In genomic region chr16:84397090-84397489, GRCh38 we compare ENCODE assay signal across 17 cellular contexts. TPM values are rescaled to one million over a fixed set of nuclear protein-coding genes. Genes with fewer than 3 reads are reported as not detected.
DNase-seq lines count a peak whose midpoint lies in the region; ATAC-seq, FAIRE-seq and TF ChIP-seq lines count a peak whose summit lies in the region.
"Had no signal": no experiment of that assay in that cellular context is flagged by ENCODE, and none has a peak within 500 bp of the region (broad histone marks: within the 10 kb centered on the region; RNA-seq: fewer than 3 reads in every experiment).

No MANE protein-coding gene starts in this region.

- CTCF ChIA-PET in HepG2 (lab: Yijun Ruan, JAX; ENCODE audit: low intra/inter-chr PET ratio, low total read pairs) = no interaction called here
- CTCF ChIA-PET in WTC11 (lab: Charles Lee) = no interaction called here

- H2AFZ ChIP-seq in HepG2 (ENCODE audit: low read length) = no peak overlapping the region

- BruUV-seq in HepG2 (replicated peaks; lab: Mats Ljungman, UMichigan) = no TSS peak

- H3K36me3 Mint-ChIP-seq in WTC11 = no peaks in the 10 kb centered on the region
- H3K36me3 Mint-ChIP-seq: activated naive CD4-positive, alpha-beta T cell treated with anti-CD3 and anti-CD28 coated beads, Interleukin-2, amount 50 U/mL, for 24 hours; memory B cell had no signal

- DNase-seq in HepG2 (ENCODE audit: low spot score) = no peak
- no peak for DNase-seq in right lobe of liver
- no peak for DNase-seq in WTC11 (ENCODE audit: low spot score)
- DNase-seq in fibroblast of the aortic adventitia (ENCODE audit: low read depth) = no peak
- peak; percentile 51 for DNase-seq in upper lobe of right lung
- DNase-seq in MG63 = no peak
- DNase-seq in cortex of kidney (lab: John Stamatoyannopoulos, UW) = no peak
- DNase-seq: activated CD4-positive, CD25-positive, alpha-beta regulatory T cell treated with anti-CD3 and anti-CD28 coated beads, Interleukin-2, amount 50 U/mL, for 72 hours; NCI-H1105; NCI-H2227 treated with DMSO at 0.1 percent for 48 hours; stimulated activated CD4-positive, alpha-beta T cell treated with anti-CD3 and anti-CD28 coated beads, Interleukin-15, amount 100 ng/mL, for 24 hours; substantia nigra had no signal

- TF ChIP-seq POLR2A in HepG2 (IDR thresholded peaks at IDR 0.05; ENCODE audit: insufficient read depth in 1 of 2, low read depth in 2 of 2, low read length in 2 of 2) (no peak), right lobe of liver (IDR thresholded peaks at IDR 0.05) (no peak)

- no peak for TF ChIP-seq RAD21 in HepG2 (CRISPR knock-in tag; IDR thresholded peaks at IDR 0.05)

- in situ Hi-C loops in HepG2 (cut with HindIII; ENCODE audit: extremely low pct_ligation_motif_present, low pct_unique_long_range_greater_than_20kb) = no loop called here

- no peak overlapping the region for H3K9ac ChIP-seq in HepG2 (ENCODE audit: insufficient read depth, low read depth, low read length)

- H3K27ac ChIP-seq in HepG2 (ENCODE audit: extremely low read length, insufficient read depth, low read length) (no peak overlapping the region), right lobe of liver (no peak overlapping the region), upper lobe of right lung (peak overlapping the region; percentile 72)

- H3K9me3 ChIP-seq in HepG2 (ENCODE audit: low read length) (no peaks in the 10 kb centered on the region), right lobe of liver (no peaks in the 10 kb centered on the region), upper lobe of right lung (no peaks in the 10 kb centered on the region), MG63 (no peaks in the 10 kb centered on the region; the same call in 1 of the 2 replicates)

- H3K4me1 Mint-ChIP-seq in WTC11 = peaks cover 20% of the 10 kb centered on the region
- H3K4me1 Mint-ChIP-seq: activated naive CD4-positive, alpha-beta T cell treated with anti-CD3 and anti-CD28 coated beads, Interleukin-2, amount 50 U/mL, for 24 hours; memory B cell had no signal

- no peaks in the 10 kb centered on the region for H3K36me3 ChIP-seq in HepG2 (replicated peaks in 1 of 2; ENCODE audit: control insufficient read depth in 1 of 2, insufficient read depth in 2 of 2, low read length in 2 of 2)
- no peaks in the 10 kb centered on the region for H3K36me3 ChIP-seq in right lobe of liver
- no peaks in the 10 kb centered on the region for H3K36me3 ChIP-seq in upper lobe of right lung
- no peaks in the 10 kb centered on the region for H3K36me3 ChIP-seq in MG63

- no peaks in the 10 kb centered on the region for H4K20me1 ChIP-seq in HepG2 (ENCODE audit: insufficient read depth, low read length)

- no peaks in the 10 kb centered on the region for H3K79me2 ChIP-seq in HepG2 (ENCODE audit: insufficient read depth, low read length)

- TF ChIP-seq CTCF in HepG2 (CRISPR knock-in tag; IDR thresholded peaks at IDR 0.05) (peak; percentile 31; the same call in 1 of the 2 replicates), right lobe of liver (IDR thresholded peaks at IDR 0.05) (peak in 1 of 4 donors; percentile 5), WTC11 (IDR thresholded peaks at IDR 0.05) (peak; percentile 17; the same call in 1 of the 2 replicates), fibroblast of the aortic adventitia (IDR thresholded peaks at IDR 0.05; ENCODE audit: insufficient read depth, low read length) (peak; percentile 22), upper lobe of right lung (IDR thresholded peaks at IDR 0.05) (peak; percentile 36)

- H3K4me2 ChIP-seq in HepG2 (ENCODE audit: low read depth, low read length) = no peak overlapping the region

- no peak for FAIRE-seq in HepG2 (lab: Jason Lieb, UNC)

- 69% methylated on average over 6 of the region's 6 CpGs for WGBS in HepG2 (ENCODE audit: low lambda C conversion rate)
- WGBS in right lobe of liver (ENCODE audit: insufficient coverage, low coverage, low lambda C conversion rate, missing lambda C conversion rate) = 63% methylated on average over 3 of the region's 6 CpGs

- H3K4me1 ChIP-seq in HepG2 (ENCODE audit: insufficient read depth, low read length) (no peaks in the 10 kb centered on the region), right lobe of liver (no peaks in the 10 kb centered on the region), upper lobe of right lung (peaks cover 3% of the 10 kb centered on the region)

- H3K27me3 Mint-ChIP-seq in WTC11 (ENCODE audit: low read depth) = no peaks in the 10 kb centered on the region; the same call in 1 of the 2 replicates

- intact Hi-C loops in HepG2 (cut with micrococcal nuclease; ENCODE audit: unreplicated experiment) = no loop called here
- intact Hi-C loops in right lobe of liver (cut with DNase I) = no loop called here
- intact Hi-C loops in upper lobe of right lung (cut with DNase I) = no loop called here

- no peak overlapping the region for H3K4me3 ChIP-seq in HepG2 (replicated peaks in 1 of 3; ENCODE audit: insufficient read depth in 1 of 3, low read depth in 2 of 3, low read length in 3 of 3)
- H3K4me3 ChIP-seq in right lobe of liver = no peak overlapping the region
- no peak overlapping the region for H3K4me3 ChIP-seq in fibroblast of the aortic adventitia (ENCODE audit: low read depth, low read length)
- peak overlapping the region; percentile 16 for H3K4me3 ChIP-seq in upper lobe of right lung
- no peak overlapping the region for H3K4me3 ChIP-seq in MG63

- H3K4me3 Mint-ChIP-seq in WTC11 = no peak overlapping the region
- H3K4me3 Mint-ChIP-seq: activated naive CD4-positive, alpha-beta T cell treated with anti-CD3 and anti-CD28 coated beads, Interleukin-2, amount 50 U/mL, for 24 hours; memory B cell had no signal

- no peak for TF ChIP-seq EP300 in HepG2 (IDR thresholded peaks at IDR 0.05; ENCODE audit: low read depth in 2 of 2, low read length in 2 of 2)
- no peak for TF ChIP-seq EP300 in HepG2 (CRISPR knock-in tag; IDR thresholded peaks at IDR 0.05; ENCODE audit: borderline replicate concordance)

- POLR2A ChIA-PET in HepG2 (lab: Yijun Ruan, JAX) = no interaction called here
- POLR2A ChIA-PET in WTC11 (lab: Charles Lee) = no interaction called here

- H3K27me3 ChIP-seq in HepG2 (ENCODE audit: control insufficient read depth in 1 of 2, insufficient read depth in 2 of 2, low read length in 2 of 2) (peaks cover 1 to 18% of the 10 kb centered on the region in 2 experiments; a peak in 4 of 5 replicates), right lobe of liver (no peaks in the 10 kb centered on the region), upper lobe of right lung (no peaks in the 10 kb centered on the region), MG63 (peaks cover 3% of the 10 kb centered on the region; the same call in 1 of the 2 replicates)

- peaks cover 4% of the 10 kb centered on the region for H3K9me3 Mint-ChIP-seq in WTC11

- ATAC-seq in HepG2 (no peak), right lobe of liver (no peak), WTC11 (no peak), upper lobe of right lung (peak; percentile 36), GM18858 (IDR thresholded peaks at IDR 0.05; ENCODE audit: unreplicated experiment) (no peak)

- H3K27ac Mint-ChIP-seq in WTC11 = no peak overlapping the region
- H3K27ac Mint-ChIP-seq: activated naive CD4-positive, alpha-beta T cell treated with anti-CD3 and anti-CD28 coated beads, Interleukin-2, amount 50 U/mL, for 24 hours; memory B cell had no signal

TF ChIP-seq in HepG2, 621 proteins besides CTCF, POLR2A, EP300 and RAD21 (continues in another document):
- TF ChIP-seq ZNF556 (CRISPR knock-in tag; IDR thresholded peaks at IDR 0.05; ENCODE audit: borderline replicate concordance) = no peak
- no peak for TF ChIP-seq RNF2 (conservative IDR thresholded peaks at IDR 0.05; ENCODE audit: low read depth)
- no peak for TF ChIP-seq ZNF253 (CRISPR knock-in tag; IDR thresholded peaks at IDR 0.05; ENCODE audit: borderline replicate concordance)
- TF ChIP-seq SOX13 (IDR thresholded peaks at IDR 0.05) = no peak
- no peak for TF ChIP-seq SOX13 (CRISPR knock-in tag; conservative IDR thresholded peaks at IDR 0.05 in 1 of 2, IDR thresholded peaks at IDR 0.05 in 1 of 2)

TF ChIP-seq in WTC11, 78 proteins besides CTCF, POLR2A, EP300 and RAD21 (continues in another document):
- no peak for TF ChIP-seq CBFB (CRISPR knock-in tag; IDR thresholded peaks at IDR 0.05; ENCODE audit: low read depth)

RNA-seq across cellular contexts. Expression of gene ATP2C2, which starts 28.8 kb away (rescaled TPM):
- total RNA-seq in HepG2 (2016; rRNA removed; fragmentation: Illumina TruSeq; extraction: Trizol) = not detected in 2 replicates
- not detected in 2 replicates for total RNA-seq in HepG2 (2016; cell fraction: cytosol; rRNA removed; fragmentation: Illumina TruSeq; extraction: Trizol; ENCODE audit: low read depth)
- total RNA-seq in HepG2 (2016; cell fraction: insoluble cytoplasmic fraction; rRNA removed; fragmentation: Illumina TruSeq; extraction: Trizol) = not detected in 2 replicates
- not detected in 2 replicates for total RNA-seq in HepG2 (2016; cell fraction: membrane; rRNA removed; fragmentation: Illumina TruSeq; extraction: Trizol)
- total RNA-seq in HepG2 (2016; cell fraction: nucleus; rRNA removed; fragmentation: Illumina TruSeq; extraction: Trizol) = not detected in 2 replicates
- 0.05 and 0.07 TPM in 2 replicates for polyA plus RNA-seq in HepG2 (2011; rRNA removed)
- polyA plus RNA-seq in HepG2 (2011; cell fraction: cytosol; rRNA removed) = 0.04 and 0.06 TPM in 2 replicates
- polyA plus RNA-seq in HepG2 (2011; cell fraction: nucleus; rRNA removed) = 0.29 and 0.54 TPM in 2 replicates
- 0.12 and 0.41 TPM in 2 replicates for polyA plus RNA-seq in HepG2 (2012)
- polyA plus RNA-seq in HepG2 (2016; cell fraction: cytosol; fragmentation: Illumina TruSeq; extraction: Trizol; ENCODE audit: low read depth) = not detected in 2 replicates
- not detected in 2 replicates for polyA plus RNA-seq in HepG2 (2016; cell fraction: insoluble cytoplasmic fraction; fragmentation: Illumina TruSeq; extraction: Trizol; ENCODE audit: low read depth)
- not detected in 2 replicates for polyA plus RNA-seq in HepG2 (2016; cell fraction: membrane; fragmentation: Illumina TruSeq; extraction: Trizol; ENCODE audit: low read depth)
- not detected in 2 replicates for polyA plus RNA-seq in HepG2 (2016; cell fraction: nucleus; fragmentation: Illumina TruSeq; extraction: Trizol; ENCODE audit: insufficient read depth, low read depth)
- polyA minus RNA-seq in HepG2 (2011; rRNA and poly(A)+ RNA removed; ENCODE audit: low replicate concordance) = not detected in 2 replicates
- polyA minus RNA-seq in HepG2 (2011; cell fraction: cytosol; rRNA and poly(A)+ RNA removed) = not detected in 2 replicates
- polyA minus RNA-seq in HepG2 (2011; cell fraction: nucleus; rRNA and poly(A)+ RNA removed) = not detected in 2 replicates
- total RNA-seq in right lobe of liver = under 1 TPM in 4 of 6 experiments, not detected in 2; 0.18 to 0.51 (median 0.32) TPM
- 2.4 to 4.3 TPM (median 2.8 TPM) in 3 replicates for total RNA-seq in WTC11 (2021)
- total RNA-seq in fibroblast of the aortic adventitia (ENCODE audit: low replicate concordance) = not detected in 2 replicates
- total RNA-seq in upper lobe of right lung = 48.9 TPM
- total RNA-seq in MG63 (2014; rRNA removed; shearing (Covaris generic); ENCODE audit: low replicate concordance) = not detected in 2 replicates
- total RNA-seq: fibroblast of lung, osteocyte had no signal
- polyA plus RNA-seq: fibroblast of lung had no signal

Comparison
In these comparisons a context has a peak if more than half of its experiments do, and no peak if none do; other contexts are left out.
1. Of the 50 proteins assayed by ChIP-seq in both HepG2 and WTC11: peak only in HepG2: none; only in WTC11: none; in both: CTCF; in neither: 49.